Comparison of ENCODE assay signal across 20 cellular contexts in genomic region chr1:163205513-163205912, GRCh38. TPM values are rescaled to one million over a fixed set of nuclear protein-coding genes. Genes with fewer than 3 reads are reported as not detected.
A peak's percentile ranks its signal among the peaks of the same experiment; 100 is the strongest.
DNase-seq lines count a peak whose midpoint lies in the region; ATAC-seq, FAIRE-seq and TF ChIP-seq lines count a peak whose summit lies in the region.
"Had no signal": no experiment of that assay in that cellular context is flagged by ENCODE, and none has a peak within 500 bp of the region (broad histone marks: within the 10 kb centered on the region; RNA-seq: fewer than 3 reads in every experiment).

No MANE protein-coding gene starts in this region.

- DNase-seq in AG10803 (ENCODE audit: low read depth): peak; percentile 21
- DNase-seq in HT1080 (ENCODE audit: low read depth): peak; percentile 25
- peak; percentile 34 for DNase-seq in choroid plexus epithelial cell (ENCODE audit: low read depth)
- peak; percentile 23 for DNase-seq in kidney glomerular epithelial cell (lab: John Stamatoyannopoulos, UW)
- DNase-seq in ecto neural progenitor cell (ENCODE audit: low spot score): no peak
- no peak for DNase-seq in frontal cortex (ENCODE audit: low spot score in 2 of 2)
- DNase-seq: activated naive CD4-positive, alpha-beta T cell; activated T-cell treated with anti-CD3 and anti-CD28 coated beads, Interleukin-2, amount 50 U/mL, for 4 hours; amniotic stem cell; CD4-positive, CD25-positive, alpha-beta regulatory T cell; effector CD4-positive, alpha-beta T cell; GDM1; Kasumi-1; naive thymus-derived CD4-positive, alpha-beta T cell; NCI-H1092 treated with DMSO at 0.1 percent for 48 hours; NCI-H2029 treated with DMSO at 0.1 percent for 48 hours; Right ventricle myocardium superior; stimulated activated CD4-positive, alpha-beta T cell treated with anti-CD3 and anti-CD28 coated beads, Interleukin-12 subunit alpha, Interleukin-12 subunit beta, amount 100 ng/mL, for 4 hours had no signal

- no peak overlapping the region for H3K4me3 ChIP-seq in AG10803 (ENCODE audit: low read length)
- H3K4me3 ChIP-seq in choroid plexus epithelial cell (ENCODE audit: low read depth, low read length): no peak overlapping the region

- ATAC-seq in GM21528 (IDR thresholded peaks at IDR 0.05; ENCODE audit: low FRiP score, unreplicated experiment) (no peak), GM19351 (IDR thresholded peaks at IDR 0.05; ENCODE audit: unreplicated experiment) (no peak)
- ATAC-seq: activated T-cell treated with anti-CD3 and anti-CD28 coated beads, Interleukin-2, amount 50 U/mL, for 4 hours; naive thymus-derived CD4-positive, alpha-beta T cell had no signal

- FAIRE-seq in frontal cortex (lab: Jason Lieb, UNC): no peak

- TF ChIP-seq CTCF in AG10803 (conservative IDR thresholded peaks at IDR 0.05; ENCODE audit: low read length) (no peak), choroid plexus epithelial cell (conservative IDR thresholded peaks at IDR 0.05; ENCODE audit: low read depth, low read length) (no peak)

RNA-seq across cellular contexts. Expression of gene RGS5, which starts 2.8 kb away (rescaled TPM):
- 1.8 and 8.6 TPM in 2 replicates for total RNA-seq in HT1080 (2014; rRNA removed; shearing (Covaris generic))
- polyA plus RNA-seq in HT1080 (2015; cell fraction: cytosol; rRNA removed): 5.7 and 6.2 TPM in 2 replicates
- polyA plus RNA-seq in HT1080 (2015; cell fraction: nucleus; rRNA removed): 5.4 and 7.2 TPM in 2 replicates
- 6.9 TPM for total RNA-seq in frontal cortex

Comparison
In these comparisons a context has a peak if more than half of its experiments do, and no peak if none do; other contexts are left out.
1. DNase-seq: peak in AG10803 (single experiment), HT1080 (single experiment), choroid plexus epithelial cell (single experiment) and kidney glomerular epithelial cell (single experiment); none in ecto neural progenitor cell (single experiment) and frontal cortex (0 of 2).